Comparison of ENCODE assay signal across 1 cellular context in the genomic region with DNA sequence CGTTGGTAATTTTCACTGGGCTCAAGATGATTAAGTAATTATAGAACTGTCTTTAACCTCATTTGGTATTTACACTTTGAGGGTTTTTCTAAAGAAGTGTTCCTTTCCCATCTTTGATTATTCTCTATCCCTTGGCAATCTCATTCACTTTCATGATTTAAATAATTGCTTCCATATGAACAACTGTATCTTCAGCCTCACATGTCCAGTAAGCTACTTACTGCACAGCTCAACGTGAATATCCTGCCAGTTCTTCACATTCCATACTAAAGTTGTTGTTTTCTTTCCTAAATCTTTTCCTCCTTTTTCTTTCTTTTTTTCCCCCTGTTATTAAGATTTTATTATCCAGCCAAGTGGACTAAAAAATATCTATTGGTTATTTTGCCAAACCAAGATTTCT.
TF ChIP-seq lines count a peak whose summit lies in the region.

No MANE protein-coding gene starts in this region.

TF ChIP-seq in IMR-90, 13 proteins besides CTCF, POLR2A, EP300 and RAD21 (continued from another document):
- TF ChIP-seq BHLHE40 (IDR thresholded peaks at IDR 0.05; ENCODE audit: low read depth, low read length): no peak
- TF ChIP-seq FOS (IDR thresholded peaks at IDR 0.05; ENCODE audit: low read depth, low read length): no peak
- TF ChIP-seq CHD1 (IDR thresholded peaks at IDR 0.05; ENCODE audit: low read depth, low read length): no peak
- TF ChIP-seq SMC3 (IDR thresholded peaks at IDR 0.05; ENCODE audit: low read depth, low read length): no peak
- TF ChIP-seq MXI1 (IDR thresholded peaks at IDR 0.05; ENCODE audit: borderline replicate concordance, low read depth, low read length): no peak
- no peak for TF ChIP-seq RFX5 (IDR thresholded peaks at IDR 0.05; ENCODE audit: low read depth, low read length)
- TF ChIP-seq MAZ (IDR thresholded peaks at IDR 0.05; ENCODE audit: borderline replicate concordance, low read depth, low read length): no peak
- TF ChIP-seq CEBPB (IDR thresholded peaks at IDR 0.05; ENCODE audit: low read depth, low read length): no peak
- no peak for TF ChIP-seq RCOR1 (IDR thresholded peaks at IDR 0.05; ENCODE audit: insufficient replicate concordance, low read length)
- no peak for TF ChIP-seq MAFK (IDR thresholded peaks at IDR 0.05; ENCODE audit: low read depth, low read length)
- TF ChIP-seq, protein P1, sequence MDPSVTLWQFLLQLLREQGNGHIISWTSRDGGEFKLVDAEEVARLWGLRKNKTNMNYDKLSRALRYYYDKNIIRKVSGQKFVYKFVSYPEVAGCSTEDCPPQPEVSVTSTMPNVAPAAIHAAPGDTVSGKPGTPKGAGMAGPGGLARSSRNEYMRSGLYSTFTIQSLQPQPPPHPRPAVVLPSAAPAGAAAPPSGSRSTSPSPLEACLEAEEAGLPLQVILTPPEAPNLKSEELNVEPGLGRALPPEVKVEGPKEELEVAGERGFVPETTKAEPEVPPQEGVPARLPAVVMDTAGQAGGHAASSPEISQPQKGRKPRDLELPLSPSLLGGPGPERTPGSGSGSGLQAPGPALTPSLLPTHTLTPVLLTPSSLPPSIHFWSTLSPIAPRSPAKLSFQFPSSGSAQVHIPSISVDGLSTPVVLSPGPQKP (IDR thresholded peaks at IDR 0.05; ENCODE audit: borderline replicate concordance, low read depth, low read length): no peak
- TF ChIP-seq, protein P2, sequence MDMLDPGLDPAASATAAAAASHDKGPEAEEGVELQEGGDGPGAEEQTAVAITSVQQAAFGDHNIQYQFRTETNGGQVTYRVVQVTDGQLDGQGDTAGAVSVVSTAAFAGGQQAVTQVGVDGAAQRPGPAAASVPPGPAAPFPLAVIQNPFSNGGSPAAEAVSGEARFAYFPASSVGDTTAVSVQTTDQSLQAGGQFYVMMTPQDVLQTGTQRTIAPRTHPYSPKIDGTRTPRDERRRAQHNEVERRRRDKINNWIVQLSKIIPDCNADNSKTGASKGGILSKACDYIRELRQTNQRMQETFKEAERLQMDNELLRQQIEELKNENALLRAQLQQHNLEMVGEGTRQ (IDR thresholded peaks at IDR 0.05; ENCODE audit: low read depth, low read length): no peak
